Comparison of ENCODE assay signal across 8 cellular contexts in the genomic region with DNA sequence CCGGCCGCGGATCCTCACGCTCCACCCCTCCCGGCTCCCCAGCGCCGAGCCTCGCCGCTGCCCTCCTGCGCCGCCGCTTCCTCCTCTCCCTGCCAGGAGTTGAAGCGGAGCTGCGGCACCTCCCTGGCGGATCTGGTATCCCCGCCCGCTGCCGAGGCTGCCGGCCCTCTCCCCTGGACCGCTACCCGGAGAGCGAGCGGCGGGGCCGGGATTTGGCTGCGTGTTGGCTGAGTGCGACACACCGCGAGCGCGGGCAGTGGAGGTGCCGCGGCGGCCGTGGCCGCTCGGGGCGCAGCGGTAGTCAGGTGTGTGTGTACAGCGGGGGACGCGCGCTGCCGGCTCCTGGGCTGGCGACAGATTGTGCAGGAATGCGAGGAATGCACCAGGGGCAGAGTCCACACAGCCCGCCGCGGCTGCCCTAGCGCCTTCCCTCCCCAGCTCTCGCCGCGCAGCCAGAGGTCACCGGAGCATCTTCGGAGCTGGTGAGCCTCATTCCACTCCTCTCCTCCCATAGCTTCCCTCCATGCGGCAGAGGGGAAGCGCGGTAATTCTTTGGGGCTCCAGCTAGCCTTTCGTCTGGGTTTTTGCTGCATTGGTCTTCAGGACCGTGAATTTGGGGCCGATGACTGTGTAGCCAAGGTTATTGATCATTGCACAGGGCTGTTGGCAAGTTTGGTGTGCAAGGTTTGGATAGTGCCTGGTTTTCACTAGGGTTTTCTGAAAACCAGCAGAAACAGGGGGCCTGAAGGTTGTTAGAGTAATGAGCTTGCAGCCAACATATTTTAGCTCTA. TPM values are rescaled to one million over a fixed set of nuclear protein-coding genes. Genes with fewer than 3 reads are reported as not detected.
A peak's percentile ranks its signal among the peaks of the same experiment; 100 is the strongest.
DNase-seq lines count a peak whose midpoint lies in the region; ATAC-seq and TF ChIP-seq lines count a peak whose summit lies in the region.

No MANE protein-coding gene starts in this region.

- ATAC-seq in GM18873 (IDR thresholded peaks at IDR 0.05; ENCODE audit: low FRiP score, unreplicated experiment): peak; percentile 49
- peak; percentile 53 for ATAC-seq in HG03135 (IDR thresholded peaks at IDR 0.05; ENCODE audit: unreplicated experiment)
- ATAC-seq in natural killer cell treated with Interleukin-12 subunit alpha and Interleukin-12 subunit beta and Interleukin-15 and Interleukin-18, amount 100 ng/mL, for 72 hours: peak; percentile 50 to 54

- peaks cover 10% of the 10 kb centered on the region for H3K36me3 Mint-ChIP-seq in activated T-helper 1 cell treated with anti-CD3 and anti-CD28 coated beads, Interleukin-12 subunit alpha, Interleukin-12 subunit beta, Interleukin-2, Interleukin-4 antibody, amounts not matched to agents 30 ng/mL and 10 ng/mL and 1 ng/mL, durations not matched to agents 14 hours and 24 hours and 36 hours (ENCODE audit: low read depth)
- no peaks in the 10 kb centered on the region for H3K36me3 Mint-ChIP-seq in natural killer cell treated with Interleukin-12 subunit alpha and Interleukin-12 subunit beta and Interleukin-15 and Interleukin-18, amount 100 ng/mL, for 72 hours

- peak overlapping the region; percentile 91 for H3K4me3 ChIP-seq in fibroblast of villous mesenchyme (ENCODE audit: low read depth, low read length)

- H3K4me1 Mint-ChIP-seq in activated T-helper 1 cell treated with anti-CD3 and anti-CD28 coated beads, Interleukin-12 subunit alpha, Interleukin-12 subunit beta, Interleukin-2, Interleukin-4 antibody, amounts not matched to agents 30 ng/mL and 10 ng/mL and 1 ng/mL, durations not matched to agents 14 hours and 24 hours and 36 hours (ENCODE audit: low read depth): peaks cover 23% of the 10 kb centered on the region
- peaks cover 13 to 19% of the 10 kb centered on the region in 2 donors for H3K4me1 Mint-ChIP-seq in natural killer cell treated with Interleukin-12 subunit alpha and Interleukin-12 subunit beta and Interleukin-15 and Interleukin-18, amount 100 ng/mL, for 72 hours (ENCODE audit: low read depth in 2 of 2)

- peak overlapping the region; percentile 98 for H3K4me3 Mint-ChIP-seq in activated T-helper 1 cell treated with anti-CD3 and anti-CD28 coated beads, Interleukin-12 subunit alpha, Interleukin-12 subunit beta, Interleukin-2, Interleukin-4 antibody, amounts not matched to agents 30 ng/mL and 10 ng/mL and 1 ng/mL, durations not matched to agents 14 hours and 24 hours and 36 hours
- H3K4me3 Mint-ChIP-seq in natural killer cell treated with Interleukin-12 subunit alpha and Interleukin-12 subunit beta and Interleukin-15 and Interleukin-18, amount 100 ng/mL, for 72 hours: peak overlapping the region; percentile 92

- DNase-seq in C1 segment of cervical spinal cord (lab: John Stamatoyannopoulos, UW): peak in 12 of 14 donors; percentile 18 to 85 (median 70)
- DNase-seq in NCI-H82 treated with DMSO at 0.1 percent for 48 hours (lab: John Stamatoyannopoulos, UW; ENCODE audit: unreplicated experiment): peak; percentile 11
- DNase-seq in activated T-helper 1 cell treated with anti-CD3 and anti-CD28 coated beads, Interleukin-12 subunit alpha, Interleukin-12 subunit beta, Interleukin-2, Interleukin-4 antibody, amounts not matched to agents 30 ng/mL and 10 ng/mL and 1 ng/mL, durations not matched to agents 14 hours and 24 hours and 36 hours (ENCODE audit: low spot score): peak; percentile 46
- peak; percentile 59 for DNase-seq in fibroblast of villous mesenchyme (ENCODE audit: low read depth)
- no peak for DNase-seq in natural killer cell treated with Interleukin-12 subunit alpha and Interleukin-12 subunit beta and Interleukin-15 and Interleukin-18, amount 100 ng/mL, for 72 hours (ENCODE audit: low spot score)
- peak; percentile 51 for DNase-seq in superior temporal gyrus (ENCODE audit: extremely low spot score)

- H3K27ac Mint-ChIP-seq in activated T-helper 1 cell treated with anti-CD3 and anti-CD28 coated beads, Interleukin-12 subunit alpha, Interleukin-12 subunit beta, Interleukin-2, Interleukin-4 antibody, amounts not matched to agents 30 ng/mL and 10 ng/mL and 1 ng/mL, durations not matched to agents 14 hours and 24 hours and 36 hours: peak overlapping the region; percentile 92
- H3K27ac Mint-ChIP-seq in natural killer cell treated with Interleukin-12 subunit alpha and Interleukin-12 subunit beta and Interleukin-15 and Interleukin-18, amount 100 ng/mL, for 72 hours: peak overlapping the region; percentile 53 to 82

- intact Hi-C loops in activated T-helper 1 cell treated with anti-CD3 and anti-CD28 coated beads, Interleukin-12 subunit alpha, Interleukin-12 subunit beta, Interleukin-2, Interleukin-4 antibody, amounts not matched to agents 30 ng/mL and 10 ng/mL and 1 ng/mL, durations not matched to agents 14 hours and 24 hours and 36 hours (cut with micrococcal nuclease): loop anchor here (2.0 to 5.0 kb wide), 12 partner anchors 49 to 1254 kb away; a partner anchor contains a TSS

- H3K27me3 Mint-ChIP-seq in activated T-helper 1 cell treated with anti-CD3 and anti-CD28 coated beads, Interleukin-12 subunit alpha, Interleukin-12 subunit beta, Interleukin-2, Interleukin-4 antibody, amounts not matched to agents 30 ng/mL and 10 ng/mL and 1 ng/mL, durations not matched to agents 14 hours and 24 hours and 36 hours (ENCODE audit: insufficient read depth): peaks cover 25% of the 10 kb centered on the region
- H3K27me3 Mint-ChIP-seq in natural killer cell treated with Interleukin-12 subunit alpha and Interleukin-12 subunit beta and Interleukin-15 and Interleukin-18, amount 100 ng/mL, for 72 hours: peaks cover 20% of the 10 kb centered on the region in 2 donors

- peak; percentile 22 for TF ChIP-seq CTCF in fibroblast of villous mesenchyme (IDR thresholded peaks at IDR 0.05; ENCODE audit: insufficient read depth, low read depth, low read length)

- no peaks in the 10 kb centered on the region for H3K9me3 Mint-ChIP-seq in activated T-helper 1 cell treated with anti-CD3 and anti-CD28 coated beads, Interleukin-12 subunit alpha, Interleukin-12 subunit beta, Interleukin-2, Interleukin-4 antibody, amounts not matched to agents 30 ng/mL and 10 ng/mL and 1 ng/mL, durations not matched to agents 14 hours and 24 hours and 36 hours
- no peaks in the 10 kb centered on the region for H3K9me3 Mint-ChIP-seq in natural killer cell treated with Interleukin-12 subunit alpha and Interleukin-12 subunit beta and Interleukin-15 and Interleukin-18, amount 100 ng/mL, for 72 hours

RNA-seq across cellular contexts. Expression of a gene that starts 1.3 kb away (rescaled TPM):
- 28.4 and 30.3 TPM in 2 replicates for total RNA-seq in activated T-helper 1 cell treated with anti-CD3 and anti-CD28 coated beads, Interleukin-12 subunit alpha, Interleukin-12 subunit beta, Interleukin-2, Interleukin-4 antibody, amounts not matched to agents 30 ng/mL and 10 ng/mL and 1 ng/mL, durations not matched to agents 14 hours and 24 hours and 36 hours
- total RNA-seq in fibroblast of villous mesenchyme: 29.3 and 62.2 TPM in 2 replicates
- 10 to 100 TPM; 16.9 to 54.4 TPM for total RNA-seq in natural killer cell treated with Interleukin-12 subunit alpha and Interleukin-12 subunit beta and Interleukin-15 and Interleukin-18, amount 100 ng/mL, for 72 hours

RNA-seq across cellular contexts. Expression of a gene that starts 1.5 kb away (rescaled TPM):
- 0.36 TPM in 1 of 2 replicates, not detected in the other for total RNA-seq in activated T-helper 1 cell treated with anti-CD3 and anti-CD28 coated beads, Interleukin-12 subunit alpha, Interleukin-12 subunit beta, Interleukin-2, Interleukin-4 antibody, amounts not matched to agents 30 ng/mL and 10 ng/mL and 1 ng/mL, durations not matched to agents 14 hours and 24 hours and 36 hours
- total RNA-seq in fibroblast of villous mesenchyme: 0.32 and 2.6 TPM in 2 replicates
- not detected for total RNA-seq in natural killer cell treated with Interleukin-12 subunit alpha and Interleukin-12 subunit beta and Interleukin-15 and Interleukin-18, amount 100 ng/mL, for 72 hours
